28 cellular contexts compared by ENCODE assay signal in the genomic region with DNA sequence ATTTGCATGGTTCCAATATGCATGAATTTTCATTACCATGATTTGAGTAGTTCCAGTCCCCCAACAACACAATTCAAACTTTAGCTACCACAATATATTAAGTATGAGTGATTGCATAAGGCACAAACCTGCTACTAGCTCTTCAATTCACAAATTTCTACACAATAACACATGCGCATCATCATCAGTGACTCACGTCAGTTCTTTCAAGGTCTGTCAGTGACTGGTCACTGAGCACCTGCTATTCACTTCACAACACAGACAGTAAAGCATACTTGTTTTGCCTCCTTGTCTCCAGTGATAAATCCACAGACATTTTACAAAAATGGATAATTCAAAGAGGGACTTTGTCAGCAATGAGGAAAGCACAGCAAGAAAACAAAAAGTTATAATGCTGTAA.
DNase-seq lines count a peak whose midpoint lies in the region; ATAC-seq, FAIRE-seq and TF ChIP-seq lines count a peak whose summit lies in the region.
"Had no signal": no experiment of that assay in that cellular context is flagged by ENCODE, and none has a peak within 500 bp of the region (broad histone marks: within the 10 kb centered on the region; RNA-seq: fewer than 3 reads in every experiment).

No MANE protein-coding gene starts in this region.

- H3K79me2 ChIP-seq in GM23248 (ENCODE audit: insufficient read depth) = no peaks in the 10 kb centered on the region

- H3K9ac ChIP-seq in GM23248 = no peak overlapping the region

- H3K4me2 ChIP-seq in GM23248 (ENCODE audit: unreplicated experiment) = no peak overlapping the region

- H3K27me3 ChIP-seq in GM23248 (replicated peaks; ENCODE audit: insufficient read depth) = no peaks in the 10 kb centered on the region
- H3K27me3 ChIP-seq in bronchial epithelial cell (ENCODE audit: control insufficient read depth, insufficient read depth, low read length) = no peaks in the 10 kb centered on the region
- H3K27me3 ChIP-seq: ovary had no signal

- 56 to 68% methylated on average over 2 of the region's 2 CpGs for WGBS in GM23248 (ENCODE audit: low coverage in 1 of 2, low lambda C conversion rate in 2 of 2, missing lambda C conversion rate in 2 of 2), 2 experiments

- no peaks in the 10 kb centered on the region for H4K20me1 ChIP-seq in GM23248 (ENCODE audit: insufficient read depth)

- peaks cover 18% of the 10 kb centered on the region for H3K4me1 ChIP-seq in GM23248 (ENCODE audit: insufficient read depth)

- no peak for FAIRE-seq in bronchial epithelial cell (lab: Jason Lieb, UNC)
- FAIRE-seq: D721Med, endothelial cell of umbilical vein had no signal

- no peak overlapping the region for H2AFZ ChIP-seq in GM23248

- H3K36me3 ChIP-seq in GM23248 (ENCODE audit: low read depth) (no peaks in the 10 kb centered on the region), bronchial epithelial cell (ENCODE audit: control insufficient read depth, insufficient read depth, low read length) (no peaks in the 10 kb centered on the region)
- H3K36me3 ChIP-seq: ovary, thoracic aorta had no signal

- ATAC-seq in HG02852 (IDR thresholded peaks at IDR 0.05; ENCODE audit: unreplicated experiment) = no peak
- ATAC-seq: activated CD8-positive, alpha-beta memory T cell treated with anti-CD3 and anti-CD28 coated beads, Interleukin-2, amount 10 ng/mL, durations not matched to agents 7 days and 5 days; activated T-cell treated with anti-CD3 and anti-CD28 coated beads, Interleukin-2, amount 50 U/mL, for 72 hours; left ventricle myocardium superior; right cardiac atrium; SK-N-SH treated with all-trans-retinoic acid at 6 μM for 48 hours had no signal

- TF ChIP-seq CTCF in bronchial epithelial cell (IDR thresholded peaks at IDR 0.05; ENCODE audit: insufficient read depth, low read length, severe bottlenecking) = no peak

- H3F3A ChIP-seq in GM23248 (ENCODE audit: insufficient read depth) = peaks cover 7% of the 10 kb centered on the region; the same call in 1 of the 2 replicates

- in situ Hi-C loops in GM23248 (cut with MboI) = loop anchor here (10.0 kb wide), 1 partner anchor 436 kb away; a partner anchor contains a TSS
- in situ Hi-C loops in KBM-7 (cut with MboI; ENCODE audit: low pct_unique_long_range_greater_than_20kb, low sequenced_read_pairs) = no loop called here

- no peaks in the 10 kb centered on the region for H3K9me3 ChIP-seq in GM23248 (ENCODE audit: low read depth)
- H3K9me3 ChIP-seq: ovary, thoracic aorta had no signal

- DNase-seq in GM23248 (peak; percentile 62), NCI-H69 (lab: John Stamatoyannopoulos, UW) (peak; percentile 29), bronchial epithelial cell (ENCODE audit: low read depth) (peak; percentile 62), myocyte (ENCODE audit: low read depth) (peak; percentile 3), KBM-7 (no peak), Ammon's horn (ENCODE audit: low spot score) (no peak)
- DNase-seq: activated CD4-positive, alpha-beta T cell treated with anti-CD3 and anti-CD28 coated beads, Interleukin-2, amount 50 U/mL, for 1 hour; activated CD8-positive, alpha-beta memory T cell treated with anti-CD3 and anti-CD28 coated beads, Interleukin-2, amount 10 ng/mL, durations not matched to agents 7 days and 5 days; activated naive CD4-positive, alpha-beta T cell treated with anti-CD3 and anti-CD28 coated beads, Interleukin-2, amount 10 ng/mL, durations not matched to agents 7 days and 5 days; activated T-cell treated with anti-CD3 and anti-CD28 coated beads, Interleukin-2, amount 50 U/mL, for 72 hours; anterior cingulate cortex; central memory CD4-positive, alpha-beta T cell; foreskin fibroblast; KG1; left ventricle myocardium superior; midbrain; NCI-H1436 treated with DMSO at 0.1 percent for 48 hours; ovary; right cardiac atrium; RPMI8226; stimulated activated CD4-positive, alpha-beta T cell treated with anti-CD3 and anti-CD28 coated beads, Interleukin-4, amount 100 ng/mL, for 24 hours; stimulated activated naive CD4-positive, alpha-beta T cell had no signal

- H3K27ac ChIP-seq in GM23248 = no peak overlapping the region
- H3K27ac ChIP-seq: C4-2B, ovary, thoracic aorta had no signal

- H3K9me2 ChIP-seq in GM23248 (ENCODE audit: insufficient read depth) = no peaks in the 10 kb centered on the region

- no peak overlapping the region for H3K4me3 ChIP-seq in GM23248
- H3K4me3 ChIP-seq in bronchial epithelial cell (ENCODE audit: low read depth, low read length) = no peak overlapping the region
- H3K4me3 ChIP-seq: ovary, thoracic aorta had no signal

Comparison
In these comparisons a context has a peak if more than half of its experiments do, and no peak if none do; other contexts are left out.
1. DNase-seq: peak in GM23248 (single experiment), NCI-H69 (single experiment), bronchial epithelial cell (single experiment) and myocyte (single experiment); none in KBM-7 (single experiment) and Ammon's horn (single experiment).